1 cellular context compared by ENCODE assay signal in the genomic region with DNA sequence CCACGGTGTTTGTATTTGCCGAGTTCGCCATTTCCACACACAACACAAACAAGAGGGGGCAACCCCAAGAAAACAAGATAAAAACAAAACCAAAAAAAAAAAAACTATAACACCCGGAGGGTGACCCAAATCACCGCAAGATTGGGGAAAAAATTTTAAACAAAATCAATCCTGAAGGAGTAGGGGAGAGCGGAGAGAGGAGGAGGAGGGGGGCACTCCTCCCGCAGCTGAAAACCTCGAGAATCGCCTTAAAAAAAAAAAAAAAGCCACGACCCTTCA.
TF ChIP-seq lines count a peak whose summit lies in the region.

No MANE protein-coding gene starts in this region.

TF ChIP-seq in WTC11, 78 proteins besides CTCF, POLR2A, EP300 and RAD21 (continued from another document):
- TF ChIP-seq HMGA2 (CRISPR knock-in tag; IDR thresholded peaks at IDR 0.05): no peak
- no peak for TF ChIP-seq ZNF396 (CRISPR knock-in tag; IDR thresholded peaks at IDR 0.05; ENCODE audit: borderline replicate concordance)
- TF ChIP-seq, protein P1, sequence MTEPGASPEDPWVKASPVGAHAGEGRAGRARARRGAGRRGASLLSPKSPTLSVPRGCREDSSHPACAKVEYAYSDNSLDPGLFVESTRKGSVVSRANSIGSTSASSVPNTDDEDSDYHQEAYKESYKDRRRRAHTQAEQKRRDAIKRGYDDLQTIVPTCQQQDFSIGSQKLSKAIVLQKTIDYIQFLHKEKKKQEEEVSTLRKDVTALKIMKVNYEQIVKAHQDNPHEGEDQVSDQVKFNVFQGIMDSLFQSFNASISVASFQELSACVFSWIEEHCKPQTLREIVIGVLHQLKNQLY (CRISPR knock-in tag; IDR thresholded peaks at IDR 0.05): no peak
